In genomic region chr5:117454716-117455212, GRCh38 we compare ENCODE assay signal across 8 cellular contexts.
A peak's percentile ranks its signal among the peaks of the same experiment; 100 is the strongest.
DNase-seq lines count a peak whose midpoint lies in the region; ATAC-seq lines count a peak whose summit lies in the region.

No MANE protein-coding gene starts in this region.

- H3K27me3 Mint-ChIP-seq in activated T-helper 2 cell treated with anti-CD3 and anti-CD28 coated beads, Interferon-gamma antibody, Interleukin-2, Interleukin-4, amounts not matched to agents 10 μg/mL and 5 μg/mL and 100 μg/mL, durations not matched to agents 14 hours and 24 hours and 36 hours (ENCODE audit: low read depth) = no peaks in the 10 kb centered on the region

- peak overlapping the region in 6 of 7 experiments; percentile 13 to 42 (median 26) for H3K4me3 ChIP-seq in skin epidermis

- H3K9me3 Mint-ChIP-seq in activated T-helper 2 cell treated with anti-CD3 and anti-CD28 coated beads, Interferon-gamma antibody, Interleukin-2, Interleukin-4, amounts not matched to agents 10 μg/mL and 5 μg/mL and 100 μg/mL, durations not matched to agents 14 hours and 24 hours and 36 hours = no peaks in the 10 kb centered on the region

- peak overlapping the region; percentile 56 for H3K4me3 Mint-ChIP-seq in activated T-helper 2 cell treated with anti-CD3 and anti-CD28 coated beads, Interferon-gamma antibody, Interleukin-2, Interleukin-4, amounts not matched to agents 10 μg/mL and 5 μg/mL and 100 μg/mL, durations not matched to agents 14 hours and 24 hours and 36 hours (ENCODE audit: low read depth)

- H3K27ac Mint-ChIP-seq in activated T-helper 2 cell treated with anti-CD3 and anti-CD28 coated beads, Interferon-gamma antibody, Interleukin-2, Interleukin-4, amounts not matched to agents 10 μg/mL and 5 μg/mL and 100 μg/mL, durations not matched to agents 14 hours and 24 hours and 36 hours = no peak overlapping the region

- peaks cover 6% of the 10 kb centered on the region for H3K4me1 Mint-ChIP-seq in activated T-helper 2 cell treated with anti-CD3 and anti-CD28 coated beads, Interferon-gamma antibody, Interleukin-2, Interleukin-4, amounts not matched to agents 10 μg/mL and 5 μg/mL and 100 μg/mL, durations not matched to agents 14 hours and 24 hours and 36 hours (ENCODE audit: low read depth)

- DNase-seq in COR-L47 (lab: John Stamatoyannopoulos, UW) (peak; percentile 44), NOMO-1 treated with DMSO at 0.1 percent for 48 hours (lab: John Stamatoyannopoulos, UW; ENCODE audit: unreplicated experiment) (peak; percentile 22), left cardiac atrium (peak; percentile 28), HCEC 1CT (no peak)
- DNase-seq in activated T-helper 2 cell treated with anti-CD3 and anti-CD28 coated beads, Interferon-gamma antibody, Interleukin-2, Interleukin-4, amounts not matched to agents 10 μg/mL and 5 μg/mL and 100 μg/mL, durations not matched to agents 14 hours and 24 hours and 36 hours (ENCODE audit: low spot score) = peak; percentile 35

- no peaks in the 10 kb centered on the region for H3K36me3 Mint-ChIP-seq in activated T-helper 2 cell treated with anti-CD3 and anti-CD28 coated beads, Interferon-gamma antibody, Interleukin-2, Interleukin-4, amounts not matched to agents 10 μg/mL and 5 μg/mL and 100 μg/mL, durations not matched to agents 14 hours and 24 hours and 36 hours (ENCODE audit: low read depth)

- peak overlapping the region in 1 of 21 experiments; percentile 11 for H3K27ac ChIP-seq in skin epidermis

- ATAC-seq in GM19397 (IDR thresholded peaks at IDR 0.05; ENCODE audit: unreplicated experiment) (peak; percentile 88), HG03432 (IDR thresholded peaks at IDR 0.05; ENCODE audit: unreplicated experiment) (peak; percentile 92), left cardiac atrium (peak; percentile 73 to 80)

- intact Hi-C loops in activated T-helper 2 cell treated with anti-CD3 and anti-CD28 coated beads, Interferon-gamma antibody, Interleukin-2, Interleukin-4, amounts not matched to agents 10 μg/mL and 5 μg/mL and 100 μg/mL, durations not matched to agents 14 hours and 24 hours and 36 hours (cut with micrococcal nuclease) = loop anchor here (5.0 kb wide), 1 partner anchor 1338 kb away; no protein-coding TSS in a partner anchor
- intact Hi-C loops in left cardiac atrium (cut with DNase I) = loop anchor here in 1 of 2 donors (10.0 kb wide), 1 partner anchor 1340 kb away; no protein-coding TSS in a partner anchor
